Comparison of ENCODE assay signal across 1 cellular context in the genomic region with DNA sequence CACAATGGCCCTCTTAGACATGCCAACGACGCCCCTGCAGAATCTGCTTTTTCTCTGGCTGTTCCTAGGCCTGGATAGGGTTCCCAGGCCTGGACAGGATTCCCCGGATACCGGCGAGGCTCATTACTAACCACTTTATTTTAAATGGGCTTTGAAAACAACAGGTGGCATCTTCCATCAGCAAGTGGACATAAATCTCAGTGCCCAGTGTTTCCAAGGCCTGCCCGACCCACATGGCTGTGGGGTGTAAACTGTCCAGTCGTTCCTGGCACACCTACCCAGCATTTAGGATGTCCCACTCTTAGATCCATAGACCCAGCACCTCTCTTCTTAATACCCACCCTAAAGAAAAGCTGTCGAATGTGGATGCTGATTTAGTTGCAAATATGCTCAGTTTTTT.
TF ChIP-seq lines count a peak whose summit lies in the region.

No MANE protein-coding gene starts in this region.

TF ChIP-seq in HepG2, 621 proteins besides CTCF, POLR2A, EP300 and RAD21:
- TF ChIP-seq ZNF337 (CRISPR knock-in tag; IDR thresholded peaks at IDR 0.05; ENCODE audit: borderline replicate concordance, low read depth), result 0 out of 2 replicates have a peak, but pooled peaks have one; percentile 50
- no peak for TF ChIP-seq BHLHE40 (IDR thresholded peaks at IDR 0.05; ENCODE audit: low read length)
- no peak for TF ChIP-seq ZNF225 (CRISPR knock-in tag; IDR thresholded peaks at IDR 0.05)
- TF ChIP-seq YY1 (IDR thresholded peaks at IDR 0.05; ENCODE audit: insufficient read depth, insufficient replicate concordance, low read depth, low read length), result peak; percentile 15
